11 cellular contexts compared by ENCODE assay signal in genomic region chr10:122551450-122551849, GRCh38. TPM values are rescaled to one million over a fixed set of nuclear protein-coding genes. Genes with fewer than 3 reads are reported as not detected.
A peak's percentile ranks its signal among the peaks of the same experiment; 100 is the strongest.
DNase-seq lines count a peak whose midpoint lies in the region; ATAC-seq and TF ChIP-seq lines count a peak whose summit lies in the region.
"Had no signal": no experiment of that assay in that cellular context is flagged by ENCODE, and none has a peak within 500 bp of the region (broad histone marks: within the 10 kb centered on the region; RNA-seq: fewer than 3 reads in every experiment).

No MANE protein-coding gene starts in this region.

- no peak for TF ChIP-seq POLR2A in spleen (IDR thresholded peaks at IDR 0.05)

- 41 to 47% (median 45%) methylated on average over 9 of the region's 9 CpGs for WGBS in spleen, 5 donors

- peak in 4 of 11 experiments; percentile 13 to 26 (median 22) for TF ChIP-seq CTCF in spleen (IDR thresholded peaks at IDR 0.05 in 8 of 11, conservative IDR thresholded peaks at IDR 0.05 in 3 of 11)

- H3K4me1 ChIP-seq in spleen: no peaks in the 10 kb centered on the region
- H3K4me1 ChIP-seq: parathyroid adenoma had no signal

- H3K27me3 Mint-ChIP-seq in activated T-cell treated with anti-CD3 and anti-CD28 coated beads, Interleukin-2, amount 50 U/mL, for 24 hours: no peaks in the 10 kb centered on the region

- no peak overlapping the region for H3K4me3 ChIP-seq in spleen

- intact Hi-C loops in spleen (cut with DNase I; ENCODE audit: low total_unique reads): no loop called here

- H3K4me3 Mint-ChIP-seq in activated T-cell treated with anti-CD3 and anti-CD28 coated beads, Interleukin-2, amount 50 U/mL, for 24 hours: no peak overlapping the region
- H3K4me3 Mint-ChIP-seq in stimulated activated effector memory CD8-positive, alpha-beta T cell treated with anti-CD3 and anti-CD28 coated beads, Interleukin-12 subunit alpha, Interleukin-12 subunit beta, amount 100 ng/mL, for 72 hours: no peak overlapping the region

- H3K9me3 ChIP-seq in spleen: no peaks in the 10 kb centered on the region

- ATAC-seq in stimulated activated effector memory CD8-positive, alpha-beta T cell treated with anti-CD3 and anti-CD28 coated beads, Interleukin-12 subunit alpha, Interleukin-12 subunit beta, amount 100 ng/mL, for 72 hours: peak; percentile 94
- ATAC-seq in GM21360 (IDR thresholded peaks at IDR 0.05; ENCODE audit: unreplicated experiment): no peak

- H3K36me3 Mint-ChIP-seq in activated T-cell treated with anti-CD3 and anti-CD28 coated beads, Interleukin-2, amount 50 U/mL, for 24 hours (ENCODE audit: low read depth): no peaks in the 10 kb centered on the region
- no peaks in the 10 kb centered on the region for H3K36me3 Mint-ChIP-seq in stimulated activated effector memory CD8-positive, alpha-beta T cell treated with anti-CD3 and anti-CD28 coated beads, Interleukin-12 subunit alpha, Interleukin-12 subunit beta, amount 100 ng/mL, for 72 hours

- DNase-seq in activated naive CD4-positive, alpha-beta T cell treated with Interleukin-2 at 50 U/mL for 16 hours: peak; percentile 56
- DNase-seq in activated naive CD4-positive, alpha-beta T cell (lab: John Stamatoyannopoulos, UW): no peak
- peak; percentile 56 for DNase-seq in activated T-cell treated with anti-CD3 and anti-CD28 coated beads, Interleukin-2, amount 50 U/mL, for 24 hours
- DNase-seq in iPS-NIHi11 (ENCODE audit: low spot score): peak; percentile 29
- DNase-seq in stimulated activated effector memory CD8-positive, alpha-beta T cell treated with anti-CD3 and anti-CD28 coated beads, Interleukin-12 subunit alpha, Interleukin-12 subunit beta, amount 100 ng/mL, for 72 hours (ENCODE audit: low spot score in 2 of 2): peak in 1 of 2 donors; percentile 30
- DNase-seq in NCI-H2029 (lab: John Stamatoyannopoulos, UW): no peak
- DNase-seq in spleen: no peak
- DNase-seq: NCI-H1048 had no signal

- peaks cover 18% of the 10 kb centered on the region for H3K4me1 Mint-ChIP-seq in activated T-cell treated with anti-CD3 and anti-CD28 coated beads, Interleukin-2, amount 50 U/mL, for 24 hours (ENCODE audit: low read depth)
- peaks cover 22% of the 10 kb centered on the region for H3K4me1 Mint-ChIP-seq in stimulated activated effector memory CD8-positive, alpha-beta T cell treated with anti-CD3 and anti-CD28 coated beads, Interleukin-12 subunit alpha, Interleukin-12 subunit beta, amount 100 ng/mL, for 72 hours

- H3K9me3 Mint-ChIP-seq in activated T-cell treated with anti-CD3 and anti-CD28 coated beads, Interleukin-2, amount 50 U/mL, for 24 hours: no peaks in the 10 kb centered on the region
- no peaks in the 10 kb centered on the region for H3K9me3 Mint-ChIP-seq in stimulated activated effector memory CD8-positive, alpha-beta T cell treated with anti-CD3 and anti-CD28 coated beads, Interleukin-12 subunit alpha, Interleukin-12 subunit beta, amount 100 ng/mL, for 72 hours

- peaks cover 0 to 13% (median 0%) of the 10 kb centered on the region in 7 donors for H3K27me3 ChIP-seq in spleen (replicated peaks in 1 of 7)

- no peak overlapping the region for H3K27ac Mint-ChIP-seq in activated T-cell treated with anti-CD3 and anti-CD28 coated beads, Interleukin-2, amount 50 U/mL, for 24 hours
- H3K27ac Mint-ChIP-seq in stimulated activated effector memory CD8-positive, alpha-beta T cell treated with anti-CD3 and anti-CD28 coated beads, Interleukin-12 subunit alpha, Interleukin-12 subunit beta, amount 100 ng/mL, for 72 hours: no peak overlapping the region

- H3K36me3 ChIP-seq in spleen: no peaks in the 10 kb centered on the region

- peak overlapping the region in 1 of 8 donors; percentile 23 for H3K27ac ChIP-seq in spleen
- H3K27ac ChIP-seq: parathyroid adenoma had no signal

RNA-seq across cellular contexts. Expression of gene DMBT1, which starts 9.1 kb away (rescaled TPM):
- under 1 TPM in 1 of 7 donors, not detected in 6; 0.03 TPM for total RNA-seq in spleen
- under 1 TPM; 0.02 to 0.29 (median 0.02) TPM for polyA plus RNA-seq in spleen
- polyA plus RNA-seq: AG04450 had no signal

Comparison
In these comparisons a context has a peak if more than half of its experiments do, and no peak if none do; other contexts are left out.
1. DNase-seq: peak in activated naive CD4-positive, alpha-beta T cell treated with Interleukin-2 at 50 U/mL for 16 hours (single experiment), activated T-cell treated with anti-CD3 and anti-CD28 coated beads, Interleukin-2, amount 50 U/mL, for 24 hours (single experiment) and iPS-NIHi11 (single experiment); none in activated naive CD4-positive, alpha-beta T cell (0 of 4), NCI-H2029 (single experiment) and spleen (single experiment).